ENCODE assay signal across 27 cellular contexts in the genomic region with DNA sequence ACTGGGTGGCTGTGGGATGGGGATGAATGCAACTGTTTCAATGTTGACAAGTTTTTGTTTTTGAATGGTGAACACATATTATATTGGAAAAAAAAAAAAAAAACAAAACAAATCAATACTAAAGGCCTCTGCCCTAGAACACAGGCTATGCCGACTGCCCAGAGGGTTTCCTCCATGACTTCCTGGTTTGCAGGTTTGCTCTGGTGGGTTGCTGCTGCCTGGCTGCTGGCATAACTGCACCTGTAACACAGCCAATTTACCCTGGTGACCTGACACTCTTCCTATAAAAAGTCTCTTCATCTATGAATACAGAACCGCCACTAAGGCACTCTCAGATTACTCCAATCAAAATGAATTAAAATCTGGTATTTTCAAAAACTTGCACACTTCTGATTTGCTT. TPM values are rescaled to one million over a fixed set of nuclear protein-coding genes. Genes with fewer than 3 reads are reported as not detected.
A peak's percentile ranks its signal among the peaks of the same experiment; 100 is the strongest.
DNase-seq lines count a peak whose midpoint lies in the region; ATAC-seq, FAIRE-seq and TF ChIP-seq lines count a peak whose summit lies in the region.
"Had no signal": no experiment of that assay in that cellular context is flagged by ENCODE, and none has a peak within 500 bp of the region (broad histone marks: within the 10 kb centered on the region; RNA-seq: fewer than 3 reads in every experiment).

No MANE protein-coding gene starts in this region.

- H3K27ac Mint-ChIP-seq in activated T-cell treated with anti-CD3 and anti-CD28 coated beads, Interleukin-2, amount 50 U/mL, for 72 hours = peak overlapping the region; percentile 10
- H3K27ac Mint-ChIP-seq in Caco-2 (ENCODE audit: unreplicated experiment) (peak overlapping the region; percentile 58), astrocyte (ENCODE audit: unreplicated experiment) (peak overlapping the region; percentile 8), progenitor cell of endocrine pancreas (peak overlapping the region; percentile 76)
- H3K27ac Mint-ChIP-seq: GM23338 had no signal

- FAIRE-seq in astrocyte (lab: Jason Lieb, UNC) = no peak
- FAIRE-seq: G401.6 had no signal

- peaks cover 8% of the 10 kb centered on the region for H3K4me1 Mint-ChIP-seq in activated T-cell treated with anti-CD3 and anti-CD28 coated beads, Interleukin-2, amount 50 U/mL, for 72 hours (ENCODE audit: low read depth)
- H3K4me1 Mint-ChIP-seq in Caco-2 (ENCODE audit: low read depth, unreplicated experiment) = no peaks in the 10 kb centered on the region
- H3K4me1 Mint-ChIP-seq in astrocyte (ENCODE audit: low read depth, unreplicated experiment) = no peaks in the 10 kb centered on the region
- no peaks in the 10 kb centered on the region for H3K4me1 Mint-ChIP-seq in progenitor cell of endocrine pancreas (ENCODE audit: low read depth)
- H3K4me1 Mint-ChIP-seq: GM23338, H9 had no signal

- H3K4me3 ChIP-seq in Caco-2 (ENCODE audit: low read depth, low read length) (no peak overlapping the region), astrocyte (ENCODE audit: insufficient read depth, low read depth, low read length) (no peak overlapping the region)
- H3K4me3 ChIP-seq: BLaER1, GM23338, MG63 had no signal

- peaks cover 27% of the 10 kb centered on the region for H3K79me2 ChIP-seq in astrocyte (ENCODE audit: insufficient read depth, low read length)

- H3K27me3 ChIP-seq in Caco-2 (replicated peaks; ENCODE audit: control insufficient read depth, insufficient read depth, low read length) (no peaks in the 10 kb centered on the region), astrocyte (ENCODE audit: insufficient read depth, low read length) (no peaks in the 10 kb centered on the region)
- H3K27me3 ChIP-seq: BLaER1, MG63 had no signal

- H3K9me3 Mint-ChIP-seq in activated T-cell treated with anti-CD3 and anti-CD28 coated beads, Interleukin-2, amount 50 U/mL, for 72 hours = no peaks in the 10 kb centered on the region
- H3K9me3 Mint-ChIP-seq in Caco-2 (ENCODE audit: unreplicated experiment) (no peaks in the 10 kb centered on the region), astrocyte (ENCODE audit: unreplicated experiment) (no peaks in the 10 kb centered on the region), progenitor cell of endocrine pancreas (ENCODE audit: low read depth) (no peaks in the 10 kb centered on the region)
- H3K9me3 Mint-ChIP-seq: CD4-positive, CD25-positive, alpha-beta regulatory T cell; GM23338; H9 had no signal

- no peak overlapping the region for H3K27ac ChIP-seq in astrocyte (ENCODE audit: low read depth, low read length)
- H3K27ac ChIP-seq: BLaER1 had no signal

- no peak for ATAC-seq in activated T-cell treated with anti-CD3 and anti-CD28 coated beads, Interleukin-2, amount 50 U/mL, for 72 hours (replicated peaks in 1 of 2)
- no peak for ATAC-seq in HG03442 (IDR thresholded peaks at IDR 0.05; ENCODE audit: unreplicated experiment)
- ATAC-seq: GM23338, PC-3 had no signal

- H3K4me1 ChIP-seq in Caco-2 = no peaks in the 10 kb centered on the region
- H3K4me1 ChIP-seq in astrocyte (ENCODE audit: insufficient read depth, low read length) = no peaks in the 10 kb centered on the region

- H3K4me3 Mint-ChIP-seq in activated T-cell treated with anti-CD3 and anti-CD28 coated beads, Interleukin-2, amount 50 U/mL, for 72 hours = no peak overlapping the region
- no peak overlapping the region for H3K4me3 Mint-ChIP-seq in Caco-2 (ENCODE audit: unreplicated experiment)
- H3K4me3 Mint-ChIP-seq in astrocyte (ENCODE audit: unreplicated experiment) = no peak overlapping the region
- no peak overlapping the region for H3K4me3 Mint-ChIP-seq in progenitor cell of endocrine pancreas (ENCODE audit: low read depth)
- H3K4me3 Mint-ChIP-seq: GM23338 had no signal

- H3K4me2 ChIP-seq in astrocyte (ENCODE audit: low read length) = no peak overlapping the region
- H3K4me2 ChIP-seq: BLaER1, GM23338 had no signal

- POLR2A ChIA-PET in Caco-2 (lab: Charles Lee) = no interaction called here

- no peaks in the 10 kb centered on the region for H3K27me3 Mint-ChIP-seq in activated T-cell treated with anti-CD3 and anti-CD28 coated beads, Interleukin-2, amount 50 U/mL, for 72 hours (ENCODE audit: low read depth)
- H3K27me3 Mint-ChIP-seq in Caco-2 (ENCODE audit: insufficient read depth, unreplicated experiment) = no peaks in the 10 kb centered on the region
- no peaks in the 10 kb centered on the region for H3K27me3 Mint-ChIP-seq in astrocyte (ENCODE audit: low read depth, unreplicated experiment)
- no peaks in the 10 kb centered on the region for H3K27me3 Mint-ChIP-seq in progenitor cell of endocrine pancreas
- H3K27me3 Mint-ChIP-seq: CD4-positive, CD25-positive, alpha-beta regulatory T cell had no signal

- no peak overlapping the region for H3K9ac ChIP-seq in astrocyte (ENCODE audit: low read length)
- H3K9ac ChIP-seq: BLaER1 had no signal

- CTCF ChIA-PET in Caco-2 (lab: Charles Lee) = no interaction called here

- H3K9me3 ChIP-seq in Caco-2 (no peaks in the 10 kb centered on the region), astrocyte (ENCODE audit: insufficient read depth, low read depth, low read length) (no peaks in the 10 kb centered on the region)
- H3K9me3 ChIP-seq: BLaER1, MG63 had no signal

- intact Hi-C loops in Caco-2 (cut with micrococcal nuclease; ENCODE audit: unreplicated experiment) = no loop called here

- no peak for DNase-seq in activated T-cell treated with anti-CD3 and anti-CD28 coated beads, Interleukin-2, amount 50 U/mL, for 72 hours
- no peak for DNase-seq in activated T-cell treated with anti-CD3 and anti-CD28 coated beads for 4 hours
- DNase-seq in Caco-2 = no peak
- no peak for DNase-seq in astrocyte (ENCODE audit: low read depth)
- no peak for DNase-seq in progenitor cell of endocrine pancreas (ENCODE audit: low spot score, unreplicated experiment)
- DNase-seq in RPMI8226 = no peak
- DNase-seq: CD4-positive, CD25-positive, alpha-beta regulatory T cell; DMS53; H9; IMR-90; KG1; MG63; NCI-H1105 treated with DMSO at 0.1 percent for 48 hours; NCI-H146; NCI-H2029; NCI-H446 treated with DMSO at 0.1 percent for 48 hours; NCI-H526; NCI-H82; NK-92 treated with Interleukin-12 subunit alpha and Interleukin-12 subunit beta, amount 100 ng/mL, for 24 hours; PC-3; SHP77 had no signal

- H3K36me3 ChIP-seq in Caco-2 (ENCODE audit: control insufficient read depth, insufficient read depth, low read length) = no peaks in the 10 kb centered on the region; the same call in none of the 2 replicates
- H3K36me3 ChIP-seq in astrocyte (ENCODE audit: insufficient read depth, low read length) = peaks cover 49% of the 10 kb centered on the region

- no peak overlapping the region for H2AFZ ChIP-seq in astrocyte (ENCODE audit: low read depth, low read length)
- H2AFZ ChIP-seq: GM23338 had no signal

- no peak for TF ChIP-seq CTCF in Caco-2 (IDR thresholded peaks at IDR 0.05; ENCODE audit: insufficient read depth in 1 of 2, low read depth in 1 of 2, low read length in 1 of 2, severe bottlenecking in 1 of 2, unreplicated experiment in 1 of 2)
- TF ChIP-seq CTCF in astrocyte (IDR thresholded peaks at IDR 0.05; ENCODE audit: insufficient read depth, low read depth, low read length) = no peak
- no peak for TF ChIP-seq CTCF in progenitor cell of endocrine pancreas (IDR thresholded peaks at IDR 0.05; ENCODE audit: unreplicated experiment)

- peaks cover 7 to 31% of the 10 kb centered on the region in 2 donors for H3K36me3 Mint-ChIP-seq in activated T-cell treated with anti-CD3 and anti-CD28 coated beads, Interleukin-2, amount 50 U/mL, for 72 hours (ENCODE audit: insufficient read depth in 2 of 2)
- H3K36me3 Mint-ChIP-seq in Caco-2 (ENCODE audit: insufficient read depth, unreplicated experiment) (peaks cover 82% of the 10 kb centered on the region), astrocyte (ENCODE audit: low read depth, unreplicated experiment) (peaks cover 8% of the 10 kb centered on the region), progenitor cell of endocrine pancreas (ENCODE audit: insufficient read depth) (peaks cover 19% of the 10 kb centered on the region)

- BruUV-seq in Caco-2 (replicated peaks; lab: Mats Ljungman, UMichigan) = no TSS peak

- H4K20me1 ChIP-seq in astrocyte (ENCODE audit: insufficient read depth, low read length) = peaks cover 68% of the 10 kb centered on the region

RNA-seq across cellular contexts. Expression of a gene that starts 10.4 kb away (rescaled TPM):
- 10 to 100 TPM; 54.9 to 63.6 TPM for total RNA-seq in activated T-cell treated with anti-CD3 and anti-CD28 coated beads, Interleukin-2, amount 50 U/mL, for 72 hours
- total RNA-seq in Caco-2 (2022) (112 and 117 TPM in 2 replicates), astrocyte (69.9 and 77.8 TPM in 2 replicates), progenitor cell of endocrine pancreas (129 and 132 TPM in 2 replicates)

RNA-seq across cellular contexts. Expression of a gene that starts 10.6 kb away (rescaled TPM):
- total RNA-seq in activated T-cell treated with anti-CD3 and anti-CD28 coated beads, Interleukin-2, amount 50 U/mL, for 72 hours = 10 to 100 TPM; 32.0 to 36.0 TPM
- 31.5 and 37.9 TPM in 2 replicates for total RNA-seq in Caco-2 (2022)
- total RNA-seq in astrocyte = 42.9 and 45.3 TPM in 2 replicates
- total RNA-seq in progenitor cell of endocrine pancreas = 41.9 and 42.1 TPM in 2 replicates

RNA-seq across cellular contexts. Expression of a gene that starts 34.3 kb away (rescaled TPM):
- 1 to 10 TPM; 3.7 to 7.4 TPM for total RNA-seq in activated T-cell treated with anti-CD3 and anti-CD28 coated beads, Interleukin-2, amount 50 U/mL, for 72 hours
- total RNA-seq in Caco-2 (2022) = 18.2 and 19.0 TPM in 2 replicates
- 33.6 and 38.0 TPM in 2 replicates for total RNA-seq in astrocyte
- total RNA-seq in progenitor cell of endocrine pancreas = 43.6 and 44.1 TPM in 2 replicates

RNA-seq across cellular contexts. Expression of a gene that starts 41.6 kb away (rescaled TPM):
- total RNA-seq in activated T-cell treated with anti-CD3 and anti-CD28 coated beads, Interleukin-2, amount 50 U/mL, for 72 hours = not detected
- total RNA-seq in Caco-2 (2022) (not detected in 2 replicates), astrocyte (not detected in 2 replicates), progenitor cell of endocrine pancreas (not detected in 2 replicates)
- total RNA-seq: A172; CD4-positive, CD25-positive, alpha-beta regulatory T cell; GM23338; H9; IMR-90; PC-3; SK-MEL-5 had no signal

RNA-seq across cellular contexts. Expression of a gene that starts 48.6 kb away (rescaled TPM):
- total RNA-seq in activated T-cell treated with anti-CD3 and anti-CD28 coated beads, Interleukin-2, amount 50 U/mL, for 72 hours = not detected
- not detected in 2 replicates for total RNA-seq in Caco-2 (2022)
- total RNA-seq in astrocyte = 4.4 and 5.9 TPM in 2 replicates
- total RNA-seq in progenitor cell of endocrine pancreas = 0.78 TPM in 1 of 2 replicates, not detected in the other
- total RNA-seq: A172, GM23338, IMR-90, PC-3, SK-MEL-5 had no signal

Comparison
In these comparisons a context has a peak if more than half of its experiments do, and no peak if none do; other contexts are left out.
1. H3K27ac Mint-ChIP-seq: peak in every context shown above with its lines; median percentile 76 in progenitor cell of endocrine pancreas; 58 in Caco-2; 10 in activated T-cell treated with anti-CD3 and anti-CD28 coated beads, Interleukin-2, amount 50 U/mL, for 72 hours; 8 in astrocyte.